Comparison of ENCODE assay signal across 7 cellular contexts in genomic region chr11:47715082-47715669, GRCh38.
DNase-seq lines count a peak whose midpoint lies in the region; ATAC-seq lines count a peak whose summit lies in the region.

AGBL2 (minus strand) TSS chr11:47715369; CDS start chr11:47714650, 719 bp downstream.

- DNase-seq in NCI-H2107 treated with DMSO at 0.1 percent for 48 hours (lab: John Stamatoyannopoulos, UW; ENCODE audit: unreplicated experiment) (peak; percentile 33), islet precursor cell (peak; percentile 86)
- peak; percentile 54 to 74 (median 68) for DNase-seq in activated CD4-positive, CD25-positive, alpha-beta regulatory T cell (lab: John Stamatoyannopoulos, UW)
- peak; percentile 78 for DNase-seq in central memory CD4-positive, alpha-beta T cell
- DNase-seq in stimulated activated CD4-positive, alpha-beta T cell treated with anti-CD3 and anti-CD28 coated beads, Interleukin-15, amount 100 ng/mL, for 1 hour (ENCODE audit: low read depth in 1 of 2, low spot score in 1 of 2): peak; percentile 59 to 67

- ATAC-seq in GM18517 (IDR thresholded peaks at IDR 0.05; ENCODE audit: unreplicated experiment) (peak; percentile 96), HG02943 (IDR thresholded peaks at IDR 0.05; ENCODE audit: low read depth, unreplicated experiment) (peak; percentile 98)

Comparison
In these comparisons a context has a peak if more than half of its experiments do, and no peak if none do; other contexts are left out.
1. Peak in every context shown above with its lines: DNase-seq and ATAC-seq.
2. DNase-seq: peak in every context shown above with its lines; median percentile 86 in islet precursor cell; 78 in central memory CD4-positive, alpha-beta T cell; 68 in activated CD4-positive, CD25-positive, alpha-beta regulatory T cell; 63 in stimulated activated CD4-positive, alpha-beta T cell treated with anti-CD3 and anti-CD28 coated beads, Interleukin-15, amount 100 ng/mL, for 1 hour; 33 in NCI-H2107 treated with DMSO at 0.1 percent for 48 hours.